In the genomic region with DNA sequence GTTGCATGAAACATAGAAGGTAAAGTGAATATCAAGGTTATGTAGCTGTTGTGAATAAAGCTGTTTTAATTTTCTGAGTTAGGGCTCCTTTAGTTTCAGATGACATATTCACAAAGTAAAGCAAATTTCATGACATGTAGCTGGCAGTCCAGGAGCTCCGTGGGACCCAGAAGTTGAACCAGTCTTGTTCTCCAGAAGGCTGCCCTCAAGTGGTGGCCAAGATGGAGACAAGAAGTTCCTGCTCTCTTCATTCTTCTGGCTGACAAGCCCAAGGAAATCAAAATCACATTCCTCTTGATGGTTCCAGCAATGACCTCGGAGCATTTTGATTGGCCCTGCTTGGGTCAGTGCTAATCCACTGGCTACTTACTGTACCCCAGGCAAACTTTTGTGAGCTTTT, we compare ENCODE assay signal across 11 cellular contexts.
A peak's percentile ranks its signal among the peaks of the same experiment; 100 is the strongest.
DNase-seq lines count a peak whose midpoint lies in the region; ATAC-seq and TF ChIP-seq lines count a peak whose summit lies in the region.
"Had no signal": no experiment of that assay in that cellular context is flagged by ENCODE, and none has a peak within 500 bp of the region (broad histone marks: within the 10 kb centered on the region; RNA-seq: fewer than 3 reads in every experiment).

No MANE protein-coding gene starts in this region.

- peaks cover 5% of the 10 kb centered on the region for H3K27me3 Mint-ChIP-seq in T-helper 17 cell
- H3K27me3 Mint-ChIP-seq in activated T-helper 2 cell treated with anti-CD3 and anti-CD28 coated beads, Interferon-gamma antibody, Interleukin-2, Interleukin-4, amounts not matched to agents 10 μg/mL and 5 μg/mL and 100 μg/mL, durations not matched to agents 14 hours and 24 hours and 36 hours (ENCODE audit: low read depth): no peaks in the 10 kb centered on the region

- intact Hi-C loops in activated T-helper 2 cell treated with anti-CD3 and anti-CD28 coated beads, Interferon-gamma antibody, Interleukin-2, Interleukin-4, amounts not matched to agents 10 μg/mL and 5 μg/mL and 100 μg/mL, durations not matched to agents 14 hours and 24 hours and 36 hours (cut with micrococcal nuclease): no loop called here

- no peaks in the 10 kb centered on the region for H3K9me3 Mint-ChIP-seq in activated T-helper 2 cell treated with anti-CD3 and anti-CD28 coated beads, Interferon-gamma antibody, Interleukin-2, Interleukin-4, amounts not matched to agents 10 μg/mL and 5 μg/mL and 100 μg/mL, durations not matched to agents 14 hours and 24 hours and 36 hours

- TF ChIP-seq POLR2A in NB4 (IDR thresholded peaks at IDR 0.05; ENCODE audit: extremely low read depth, insufficient read length): no peak

- peak; percentile 3 for DNase-seq in NK-92 treated with Interleukin-12 subunit alpha and Interleukin-12 subunit beta, amount 100 ng/mL, for 24 hours (lab: John Stamatoyannopoulos, UW)
- DNase-seq in NK-92 (lab: John Stamatoyannopoulos, UW; ENCODE audit: unreplicated experiment): no peak
- DNase-seq in NB4 (ENCODE audit: low read depth): peak; percentile 49
- DNase-seq in cerebellar cortex (ENCODE audit: low spot score): peak; percentile 17
- no peak for DNase-seq in retinal pigment epithelial cell (ENCODE audit: low read depth)
- DNase-seq in T-helper 17 cell: no peak
- no peak for DNase-seq in activated T-helper 2 cell treated with anti-CD3 and anti-CD28 coated beads, Interferon-gamma antibody, Interleukin-2, Interleukin-4, amounts not matched to agents 10 μg/mL and 5 μg/mL and 100 μg/mL, durations not matched to agents 14 hours and 24 hours and 36 hours (ENCODE audit: low spot score)
- DNase-seq: activated CD8-positive, alpha-beta memory T cell treated with anti-CD3 and anti-CD28 coated beads, Interleukin-2, amount 50 U/mL, for 48 hours; left lung had no signal

- no peak overlapping the region for H3K4me3 Mint-ChIP-seq in T-helper 17 cell
- H3K4me3 Mint-ChIP-seq in activated T-helper 2 cell treated with anti-CD3 and anti-CD28 coated beads, Interferon-gamma antibody, Interleukin-2, Interleukin-4, amounts not matched to agents 10 μg/mL and 5 μg/mL and 100 μg/mL, durations not matched to agents 14 hours and 24 hours and 36 hours (ENCODE audit: low read depth): no peak overlapping the region

- no peaks in the 10 kb centered on the region for H3K36me3 Mint-ChIP-seq in T-helper 17 cell (ENCODE audit: low read depth)
- H3K36me3 Mint-ChIP-seq in activated T-helper 2 cell treated with anti-CD3 and anti-CD28 coated beads, Interferon-gamma antibody, Interleukin-2, Interleukin-4, amounts not matched to agents 10 μg/mL and 5 μg/mL and 100 μg/mL, durations not matched to agents 14 hours and 24 hours and 36 hours (ENCODE audit: low read depth): no peaks in the 10 kb centered on the region

- H3K4me1 Mint-ChIP-seq in T-helper 17 cell: no peaks in the 10 kb centered on the region
- H3K4me1 Mint-ChIP-seq in activated T-helper 2 cell treated with anti-CD3 and anti-CD28 coated beads, Interferon-gamma antibody, Interleukin-2, Interleukin-4, amounts not matched to agents 10 μg/mL and 5 μg/mL and 100 μg/mL, durations not matched to agents 14 hours and 24 hours and 36 hours (ENCODE audit: low read depth): no peaks in the 10 kb centered on the region

- H3K27ac Mint-ChIP-seq in T-helper 17 cell: no peak overlapping the region
- no peak overlapping the region for H3K27ac Mint-ChIP-seq in activated T-helper 2 cell treated with anti-CD3 and anti-CD28 coated beads, Interferon-gamma antibody, Interleukin-2, Interleukin-4, amounts not matched to agents 10 μg/mL and 5 μg/mL and 100 μg/mL, durations not matched to agents 14 hours and 24 hours and 36 hours

- ATAC-seq in T-helper 17 cell (no peak), HG03108 (IDR thresholded peaks at IDR 0.05; ENCODE audit: unreplicated experiment) (no peak)
- ATAC-seq: left lung had no signal

- no peak overlapping the region for H3K4me3 ChIP-seq in NB4 (ENCODE audit: low read depth, low read length)
- no peak overlapping the region for H3K4me3 ChIP-seq in retinal pigment epithelial cell (ENCODE audit: low read length)
- H3K4me3 ChIP-seq: left lung, pancreas had no signal

- H3K9me3 ChIP-seq in T-helper 17 cell (ENCODE audit: control insufficient read depth, low read length, poor library complexity, severe bottlenecking): no peaks in the 10 kb centered on the region
- H3K9me3 ChIP-seq: left lung, pancreas had no signal

- TF ChIP-seq CTCF in NB4 (IDR thresholded peaks at IDR 0.05; ENCODE audit: low read depth, low read length): peak; percentile 51
- TF ChIP-seq CTCF in retinal pigment epithelial cell (conservative IDR thresholded peaks at IDR 0.05; ENCODE audit: low read depth, low read length): peak; percentile 43

Comparison
In these comparisons a context has a peak if more than half of its experiments do, and no peak if none do; other contexts are left out.
1. DNase-seq: peak in NK-92 treated with Interleukin-12 subunit alpha and Interleukin-12 subunit beta, amount 100 ng/mL, for 24 hours (single experiment), NB4 (single experiment) and cerebellar cortex (single experiment); none in NK-92 (single experiment), retinal pigment epithelial cell (single experiment), T-helper 17 cell (0 of 3) and activated T-helper 2 cell treated with anti-CD3 and anti-CD28 coated beads, Interferon-gamma antibody, Interleukin-2, Interleukin-4, amounts not matched to agents 10 μg/mL and 5 μg/mL and 100 μg/mL, durations not matched to agents 14 hours and 24 hours and 36 hours (single experiment).